Comparison of ENCODE assay signal across 20 cellular contexts in genomic region chr12:107439101-107439738, GRCh38.
DNase-seq lines count a peak whose midpoint lies in the region; ATAC-seq and TF ChIP-seq lines count a peak whose summit lies in the region.
"Had no signal": no experiment of that assay in that cellular context is flagged by ENCODE, and none has a peak within 500 bp of the region (broad histone marks: within the 10 kb centered on the region; RNA-seq: fewer than 3 reads in every experiment).

No MANE protein-coding gene starts in this region.

- no peak for ATAC-seq in stimulated activated naive CD8-positive, alpha-beta T cell treated with anti-CD3 and anti-CD28 coated beads, Interleukin-15, amount 100 ng/mL, for 72 hours
- ATAC-seq in stimulated activated naive CD8-positive, alpha-beta T cell treated with anti-CD3 and anti-CD28 coated beads, Interleukin-15, Interleukin-2, amounts not matched to agents 100 U/mL and 50 U/mL, for 24 hours, result no peak
- ATAC-seq in WTC11 (peak; percentile 73), lower lobe of right lung (no peak)
- ATAC-seq: HCT116 had no signal

- peak overlapping the region; percentile 17 to 86 for H3K27ac Mint-ChIP-seq in stimulated activated naive CD8-positive, alpha-beta T cell treated with anti-CD3 and anti-CD28 coated beads, Interleukin-15, amount 100 ng/mL, for 72 hours
- H3K27ac Mint-ChIP-seq in WTC11, result no peak overlapping the region
- H3K27ac Mint-ChIP-seq: CD4-positive, alpha-beta T cell had no signal

- no peaks in the 10 kb centered on the region for H3K27me3 Mint-ChIP-seq in stimulated activated naive CD8-positive, alpha-beta T cell treated with anti-CD3 and anti-CD28 coated beads, Interleukin-15, amount 100 ng/mL, for 72 hours
- no peaks in the 10 kb centered on the region; the same call in 1 of the 2 replicates for H3K27me3 Mint-ChIP-seq in WTC11 (ENCODE audit: low read depth)
- H3K27me3 Mint-ChIP-seq: CD4-positive, alpha-beta T cell had no signal

- no peak for TF ChIP-seq CTCF in WTC11 (IDR thresholded peaks at IDR 0.05)
- TF ChIP-seq CTCF in lower lobe of right lung (IDR thresholded peaks at IDR 0.05), result no peak

- no peaks in the 10 kb centered on the region for H3K36me3 ChIP-seq in lower lobe of right lung
- H3K36me3 ChIP-seq: BE2C had no signal

- no peak for DNase-seq in stimulated activated naive CD8-positive, alpha-beta T cell treated with anti-CD3 and anti-CD28 coated beads, Interleukin-15, amount 100 ng/mL, for 72 hours
- no peak for DNase-seq in stimulated activated naive CD8-positive, alpha-beta T cell treated with anti-CD3 and anti-CD28 coated beads, Interleukin-15, Interleukin-2, amounts not matched to agents 100 U/mL and 50 U/mL, for 24 hours
- DNase-seq in WTC11 (ENCODE audit: low spot score), result no peak
- DNase-seq in islet precursor cell, result peak; percentile 69
- DNase-seq in amniotic stem cell (lab: John Stamatoyannopoulos, UW), result no peak
- DNase-seq in C1 segment of cervical spinal cord (lab: John Stamatoyannopoulos, UW), result no peak
- no peak for DNase-seq in lower lobe of right lung
- DNase-seq: BE2C; Caco-2; CD4-positive, alpha-beta T cell; DMS 273 treated with DMSO at 0.1 percent for 48 hours; KG1; NCI-H1092; NCI-H1436; NCI-H187 treated with DMSO at 0.1 percent for 48 hours; NCI-H2107; NCI-H69; PC-9; SHP77 treated with DMSO at 0.1 percent for 48 hours had no signal

- CTCF ChIA-PET in WTC11 (lab: Charles Lee), result interaction anchor here (1.2 to 1.3 kb wide), 3 partner anchors 9 to 307 kb away, joined by 4 to 12 read pairs (median 4); no protein-coding TSS in a partner anchor

- intact Hi-C loops in lower lobe of right lung (cut with DNase I), result no loop called here

- H3K9me3 ChIP-seq in lower lobe of right lung, result no peaks in the 10 kb centered on the region
- H3K9me3 ChIP-seq: BE2C, Caco-2 had no signal

- no peaks in the 10 kb centered on the region for H3K4me1 ChIP-seq in lower lobe of right lung
- H3K4me1 ChIP-seq: BE2C, Caco-2 had no signal

- H3K4me1 Mint-ChIP-seq in stimulated activated naive CD8-positive, alpha-beta T cell treated with anti-CD3 and anti-CD28 coated beads, Interleukin-15, amount 100 ng/mL, for 72 hours, result peaks cover 28% of the 10 kb centered on the region
- peaks cover 28% of the 10 kb centered on the region for H3K4me1 Mint-ChIP-seq in WTC11

- POLR2A ChIA-PET in WTC11 (lab: Charles Lee), result no interaction called here

- H3K36me3 Mint-ChIP-seq in WTC11, result no peaks in the 10 kb centered on the region

- no peak overlapping the region for H3K27ac ChIP-seq in lower lobe of right lung
- H3K27ac ChIP-seq: PC-9 had no signal

- no peak overlapping the region for H3K4me3 ChIP-seq in lower lobe of right lung
- H3K4me3 ChIP-seq: PC-9 had no signal

- no peak overlapping the region for H3K4me3 Mint-ChIP-seq in stimulated activated naive CD8-positive, alpha-beta T cell treated with anti-CD3 and anti-CD28 coated beads, Interleukin-15, amount 100 ng/mL, for 72 hours
- H3K4me3 Mint-ChIP-seq in WTC11, result no peak overlapping the region
- H3K4me3 Mint-ChIP-seq: CD4-positive, alpha-beta T cell had no signal

- no peaks in the 10 kb centered on the region for H3K9me3 Mint-ChIP-seq in stimulated activated naive CD8-positive, alpha-beta T cell treated with anti-CD3 and anti-CD28 coated beads, Interleukin-15, amount 100 ng/mL, for 72 hours
- H3K9me3 Mint-ChIP-seq in WTC11, result no peaks in the 10 kb centered on the region
- H3K9me3 Mint-ChIP-seq: CD4-positive, alpha-beta T cell had no signal

- H3K27me3 ChIP-seq in lower lobe of right lung (ENCODE audit: low read depth), result no peaks in the 10 kb centered on the region
- H3K27me3 ChIP-seq: BE2C had no signal

TF ChIP-seq in WTC11, 78 proteins besides CTCF, POLR2A, EP300 and RAD21:
- TF ChIP-seq MAX (CRISPR knock-in tag; IDR thresholded peaks at IDR 0.05) (no peak), KAT7 (CRISPR knock-in tag; IDR thresholded peaks at IDR 0.05; ENCODE audit: borderline replicate concordance) (no peak), ZNF219 (CRISPR knock-in tag; IDR thresholded peaks at IDR 0.05; ENCODE audit: borderline replicate concordance) (no peak), FOXP1 (CRISPR knock-in tag; IDR thresholded peaks at IDR 0.05; ENCODE audit: borderline replicate concordance) (no peak), ELF4 (CRISPR knock-in tag; IDR thresholded peaks at IDR 0.05; ENCODE audit: low read depth) (no peak), SMAD4 (CRISPR knock-in tag; IDR thresholded peaks at IDR 0.05) (no peak), ETV6 (CRISPR knock-in tag; IDR thresholded peaks at IDR 0.05) (no peak), FOXK1 (CRISPR knock-in tag; IDR thresholded peaks at IDR 0.05) (no peak), NR1H2 (CRISPR knock-in tag; IDR thresholded peaks at IDR 0.05) (no peak), GABPB1 (CRISPR knock-in tag; IDR thresholded peaks at IDR 0.05) (no peak), ESRRA (CRISPR knock-in tag; IDR thresholded peaks at IDR 0.05; ENCODE audit: borderline replicate concordance) (no peak), MYBL2 (CRISPR knock-in tag; IDR thresholded peaks at IDR 0.05) (no peak), EMX1 (CRISPR knock-in tag; IDR thresholded peaks at IDR 0.05) (no peak), TP53 (CRISPR knock-in tag; IDR thresholded peaks at IDR 0.05) (no peak), ZNF532 (CRISPR knock-in tag; IDR thresholded peaks at IDR 0.05; ENCODE audit: borderline replicate concordance) (no peak), E2F1 (CRISPR knock-in tag; IDR thresholded peaks at IDR 0.05) (no peak)
- TF ChIP-seq, protein P1, sequence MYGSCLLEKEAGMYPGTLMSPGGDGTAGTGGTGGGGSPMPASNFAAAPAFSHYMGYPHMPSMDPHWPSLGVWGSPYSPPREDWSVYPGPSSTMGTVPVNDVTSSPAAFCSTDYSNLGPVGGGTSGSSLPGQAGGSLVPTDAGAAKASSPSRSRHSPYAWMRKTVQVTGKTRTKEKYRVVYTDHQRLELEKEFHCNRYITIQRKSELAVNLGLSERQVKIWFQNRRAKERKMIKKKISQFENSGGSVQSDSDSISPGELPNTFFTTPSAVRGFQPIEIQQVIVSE (CRISPR knock-in tag; IDR thresholded peaks at IDR 0.05; ENCODE audit: borderline replicate concordance), result no peak
- TF ChIP-seq, protein P2, sequence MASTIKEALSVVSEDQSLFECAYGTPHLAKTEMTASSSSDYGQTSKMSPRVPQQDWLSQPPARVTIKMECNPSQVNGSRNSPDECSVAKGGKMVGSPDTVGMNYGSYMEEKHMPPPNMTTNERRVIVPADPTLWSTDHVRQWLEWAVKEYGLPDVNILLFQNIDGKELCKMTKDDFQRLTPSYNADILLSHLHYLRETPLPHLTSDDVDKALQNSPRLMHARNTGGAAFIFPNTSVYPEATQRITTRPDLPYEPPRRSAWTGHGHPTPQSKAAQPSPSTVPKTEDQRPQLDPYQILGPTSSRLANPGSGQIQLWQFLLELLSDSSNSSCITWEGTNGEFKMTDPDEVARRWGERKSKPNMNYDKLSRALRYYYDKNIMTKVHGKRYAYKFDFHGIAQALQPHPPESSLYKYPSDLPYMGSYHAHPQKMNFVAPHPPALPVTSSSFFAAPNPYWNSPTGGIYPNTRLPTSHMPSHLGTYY (CRISPR knock-in tag; IDR thresholded peaks at IDR 0.05), result no peak
